9 cellular contexts compared by ENCODE assay signal in genomic region chr7:925601-926000, GRCh38. TPM values are rescaled to one million over a fixed set of nuclear protein-coding genes. Genes with fewer than 3 reads are reported as not detected.
A peak's percentile ranks its signal among the peaks of the same experiment; 100 is the strongest.
DNase-seq lines count a peak whose midpoint lies in the region; ATAC-seq and TF ChIP-seq lines count a peak whose summit lies in the region.
"Had no signal": no experiment of that assay in that cellular context is flagged by ENCODE, and none has a peak within 500 bp of the region (broad histone marks: within the 10 kb centered on the region; RNA-seq: fewer than 3 reads in every experiment).

No MANE protein-coding gene starts in this region.

- H3K36me3 Mint-ChIP-seq in activated naive CD8-positive, alpha-beta T cell treated with anti-CD3 and anti-CD28 coated beads, Interleukin-2, amount 50 U/mL, for 24 hours (ENCODE audit: low read depth) = peaks cover 18% of the 10 kb centered on the region

- WGBS in thymus = 36% methylated on average over 18 of the region's 18 CpGs
- WGBS in mammary epithelial cell (ENCODE audit: low coverage, missing lambda C conversion rate) = 100% methylated on average over 2 of the region's 18 CpGs

- CTCF ChIA-PET in mammary epithelial cell (lab: Charles Lee; ENCODE audit: low non-redundant PET) = no interaction called here

- H3K9me3 ChIP-seq in mucosa of stomach (ENCODE audit: control insufficient read depth, low read length) = no peaks in the 10 kb centered on the region
- no peaks in the 10 kb centered on the region for H3K9me3 ChIP-seq in thymus (ENCODE audit: control insufficient read depth)
- no peaks in the 10 kb centered on the region for H3K9me3 ChIP-seq in mammary epithelial cell (replicated peaks; ENCODE audit: insufficient read depth, low read length)

- peaks cover 74% of the 10 kb centered on the region for H3K4me1 Mint-ChIP-seq in activated naive CD8-positive, alpha-beta T cell treated with anti-CD3 and anti-CD28 coated beads, Interleukin-2, amount 50 U/mL, for 24 hours

- ATAC-seq in activated naive CD8-positive, alpha-beta T cell treated with anti-CD3 and anti-CD28 coated beads, Interleukin-2, amount 50 U/mL, for 24 hours = peak; percentile 49
- ATAC-seq in HG03460 (IDR thresholded peaks at IDR 0.05; ENCODE audit: unreplicated experiment) = no peak

- H3K4me1 ChIP-seq in mucosa of stomach (ENCODE audit: control insufficient read depth, insufficient read depth, low read length) = peaks cover 76% of the 10 kb centered on the region
- H3K4me1 ChIP-seq in thymus (ENCODE audit: control insufficient read depth, insufficient read depth, low read length) = peaks cover 26% of the 10 kb centered on the region
- H3K4me1 ChIP-seq in mammary epithelial cell (ENCODE audit: insufficient read depth, low read length) = peaks cover 5% of the 10 kb centered on the region

- H3K79me2 ChIP-seq in mammary epithelial cell (ENCODE audit: insufficient read depth, low read length) = no peaks in the 10 kb centered on the region

- H3K27me3 ChIP-seq in mucosa of stomach (ENCODE audit: control insufficient read depth, insufficient read depth, low read length) (no peaks in the 10 kb centered on the region), thymus (ENCODE audit: control insufficient read depth, insufficient read depth) (no peaks in the 10 kb centered on the region), mammary epithelial cell (ENCODE audit: insufficient read depth, low read length) (no peaks in the 10 kb centered on the region)

- dilution Hi-C loops in mammary epithelial cell (cut with HindIII; ENCODE audit: low sequenced_read_pairs) = no loop called here

- no peak overlapping the region for H2AFZ ChIP-seq in mammary epithelial cell (ENCODE audit: low read depth, low read length)

- H3K9me3 Mint-ChIP-seq in activated naive CD8-positive, alpha-beta T cell treated with anti-CD3 and anti-CD28 coated beads, Interleukin-2, amount 50 U/mL, for 24 hours = no peaks in the 10 kb centered on the region

- H3K27me3 Mint-ChIP-seq in activated naive CD8-positive, alpha-beta T cell treated with anti-CD3 and anti-CD28 coated beads, Interleukin-2, amount 50 U/mL, for 24 hours = no peaks in the 10 kb centered on the region

- peaks cover 5% of the 10 kb centered on the region for H3K36me3 ChIP-seq in mucosa of stomach (ENCODE audit: control insufficient read depth, insufficient read depth, low read length)
- H3K36me3 ChIP-seq in thymus (ENCODE audit: control insufficient read depth, insufficient read depth) = no peaks in the 10 kb centered on the region
- H3K36me3 ChIP-seq in mammary epithelial cell (ENCODE audit: insufficient read depth, low read length) = no peaks in the 10 kb centered on the region

- H3K27ac ChIP-seq in thymus (ENCODE audit: low read depth) (peak overlapping the region; percentile 33), mammary epithelial cell (ENCODE audit: insufficient read depth, low read depth, low read length) (no peak overlapping the region)

- no peak overlapping the region for H3K4me2 ChIP-seq in mammary epithelial cell (ENCODE audit: insufficient read depth, low read depth, low read length)

- peak overlapping the region; percentile 44 for H3K9ac ChIP-seq in mucosa of stomach (ENCODE audit: low read length)
- H3K9ac ChIP-seq in mammary epithelial cell (ENCODE audit: insufficient read depth, low read length) = no peak overlapping the region

- DNase-seq in activated CD4-positive, CD25-positive, alpha-beta regulatory T cell treated with anti-CD3 and anti-CD28 coated beads, Interleukin-2, amount 50 U/mL, for 72 hours = peak; percentile 30
- no peak for DNase-seq in activated CD4-positive, CD25-positive, alpha-beta regulatory T cell (lab: John Stamatoyannopoulos, UW)
- DNase-seq in activated naive CD8-positive, alpha-beta T cell treated with anti-CD3 and anti-CD28 coated beads, Interleukin-2, amount 50 U/mL, for 24 hours = peak; percentile 89
- DNase-seq in mammary epithelial cell (no peak), NCI-H1092 (lab: John Stamatoyannopoulos, UW) (no peak)
- DNase-seq: NK-92 treated with Interleukin-12 subunit alpha and Interleukin-12 subunit beta, amount 100 ng/mL, for 24 hours had no signal

- H4K20me1 ChIP-seq in mammary epithelial cell (ENCODE audit: insufficient read depth, low read length) = no peaks in the 10 kb centered on the region

- intact Hi-C loops in mammary epithelial cell (cut with micrococcal nuclease) = no loop called here

- no TSS peak for BruUV-seq in mammary epithelial cell (replicated peaks; lab: Mats Ljungman, UMichigan)

- H3K27ac Mint-ChIP-seq in activated naive CD8-positive, alpha-beta T cell treated with anti-CD3 and anti-CD28 coated beads, Interleukin-2, amount 50 U/mL, for 24 hours = peak overlapping the region; percentile 85

- H3K4me3 ChIP-seq in mucosa of stomach (ENCODE audit: low read length) (no peak overlapping the region), thymus (ENCODE audit: low read length) (no peak overlapping the region), mammary epithelial cell (replicated peaks in 1 of 3; ENCODE audit: insufficient read depth in 1 of 3, low read depth in 2 of 3, low read length in 3 of 3) (no peak overlapping the region)

- H3K4me3 Mint-ChIP-seq in activated naive CD8-positive, alpha-beta T cell treated with anti-CD3 and anti-CD28 coated beads, Interleukin-2, amount 50 U/mL, for 24 hours = peak overlapping the region; percentile 36

- no peak for TF ChIP-seq CTCF in mammary epithelial cell (conservative IDR thresholded peaks at IDR 0.05 in 1 of 2, IDR thresholded peaks at IDR 0.05 in 1 of 2; ENCODE audit: extremely low read depth in 1 of 2, insufficient read depth in 1 of 2, low read depth in 1 of 2, low read length in 2 of 2)

- in situ Hi-C loops in mammary epithelial cell (cut with MboI; ENCODE audit: low sequenced_read_pairs in 2 of 2) = no loop called here

RNA-seq across cellular contexts. Expression of gene ADAP1, which starts 28.9 kb away (rescaled TPM):
- polyA plus RNA-seq in thymus = 9.4 TPM
- total RNA-seq in mammary epithelial cell = 10 to 100 TPM; 11.0 to 21.4 TPM
- polyA plus RNA-seq in mammary epithelial cell = 9.3 TPM
- 31.4 TPM for polyA minus RNA-seq in mammary epithelial cell

RNA-seq across cellular contexts. Expression of gene GET4, which starts 49.2 kb away (rescaled TPM):
- polyA plus RNA-seq in thymus (84.7 TPM), mammary epithelial cell (28.5 TPM)
- 10 to 100 TPM; 26.0 to 40.8 TPM for total RNA-seq in mammary epithelial cell
- 24.8 TPM for polyA minus RNA-seq in mammary epithelial cell

RNA-seq across cellular contexts. Expression of gene COX19, which starts 49.7 kb away (rescaled TPM):
- polyA plus RNA-seq in thymus (11.6 TPM), mammary epithelial cell (4.5 TPM)
- total RNA-seq in mammary epithelial cell = 10 to 100 TPM; 11.2 to 15.9 TPM
- polyA minus RNA-seq in mammary epithelial cell = 1.9 TPM

RNA-seq across cellular contexts. Expression of gene CYP2W1, which starts 57.4 kb away (rescaled TPM):
- polyA plus RNA-seq in thymus (0.48 TPM), mammary epithelial cell (not detected)
- total RNA-seq in mammary epithelial cell = not detected
- polyA minus RNA-seq in mammary epithelial cell = not detected

Comparison
In these comparisons a context has a peak if more than half of its experiments do, and no peak if none do; other contexts are left out.
1. DNase-seq: peak in activated CD4-positive, CD25-positive, alpha-beta regulatory T cell treated with anti-CD3 and anti-CD28 coated beads, Interleukin-2, amount 50 U/mL, for 72 hours (single experiment) and activated naive CD8-positive, alpha-beta T cell treated with anti-CD3 and anti-CD28 coated beads, Interleukin-2, amount 50 U/mL, for 24 hours (single experiment); none in activated CD4-positive, CD25-positive, alpha-beta regulatory T cell (0 of 4), mammary epithelial cell (single experiment) and NCI-H1092 (single experiment).